Comparison of ENCODE assay signal across 1 cellular context in genomic region chr3:119498188-119498987, GRCh38.
TF ChIP-seq lines count a peak whose summit lies in the region.

Gene TIMMDC1 (plus strand): TSS chr3:119498547. CDS start chr3:119498734, 187 bp downstream.

TF ChIP-seq in K562, 482 proteins besides CTCF, POLR2A, EP300 and RAD21 (continued from another document and continues in another):
- TF ChIP-seq AFF1 (IDR thresholded peaks at IDR 0.05; ENCODE audit: low read depth in 1 of 2, partially characterized antibody in 2 of 2) (no peak), KDM5B (IDR thresholded peaks at IDR 0.05; ENCODE audit: insufficient replicate concordance, low read depth, low read length) (peak; percentile 61), JUNB (CRISPR knock-in tag; conservative IDR thresholded peaks at IDR 0.05) (no peak), ZEB2 (IDR thresholded peaks at IDR 0.05) (no peak), ZNF354B (CRISPR knock-in tag; IDR thresholded peaks at IDR 0.05) (no peak), TOE1 (IDR thresholded peaks at IDR 0.05; ENCODE audit: borderline replicate concordance) (peak; percentile 39; the same call in 1 of the 2 replicates), TOE1 (CRISPR knock-in tag; IDR thresholded peaks at IDR 0.05; ENCODE audit: borderline replicate concordance, low read depth) (no peak), CBX3 (IDR thresholded peaks at IDR 0.05; ENCODE audit: borderline replicate concordance in 1 of 2, low read length in 2 of 2) (peak in 1 of 2 experiments; percentile 35; a peak in 1 of 3 replicates), TFE3 (CRISPR knock-in tag; IDR thresholded peaks at IDR 0.05) (no peak), CGGBP1 (CRISPR knock-in tag; IDR thresholded peaks at IDR 0.05) (no peak), CREB3L1 (IDR thresholded peaks at IDR 0.05; ENCODE audit: borderline replicate concordance, low read depth) (peak; percentile 99), ZNF79 (CRISPR knock-in tag; IDR thresholded peaks at IDR 0.05; ENCODE audit: low read depth) (no peak), ZNF589 (CRISPR knock-in tag; IDR thresholded peaks at IDR 0.05; ENCODE audit: low read depth) (no peak), ZNF134 (CRISPR knock-in tag; conservative IDR thresholded peaks at IDR 0.05) (no peak), ZNF551 (CRISPR knock-in tag; IDR thresholded peaks at IDR 0.05) (no peak), MXD1 (CRISPR knock-in tag; IDR thresholded peaks at IDR 0.05; ENCODE audit: borderline replicate concordance, poor library complexity, severe bottlenecking) (no peak), TCF7L2 (IDR thresholded peaks at IDR 0.05; ENCODE audit: low read depth, low read length) (no peak), ZNF778 (CRISPR knock-in tag; IDR thresholded peaks at IDR 0.05) (no peak), ATF2 (CRISPR knock-in tag; IDR thresholded peaks at IDR 0.05) (no peak), NFIC (IDR thresholded peaks at IDR 0.05) (0 out of 2 replicates have a peak, but pooled peaks have one; percentile 6), FOXP4 (CRISPR knock-in tag; IDR thresholded peaks at IDR 0.05; ENCODE audit: borderline replicate concordance) (no peak), ZNF263 (CRISPR knock-in tag; IDR thresholded peaks at IDR 0.05; ENCODE audit: borderline replicate concordance) (0 out of 2 replicates have a peak, but pooled peaks have one; percentile 20), KDM1A (IDR thresholded peaks at IDR 0.05) (no peak), POLR2H (tag; IDR thresholded peaks at IDR 0.05; ENCODE audit: low read depth) (peak; percentile 69), ZNF316 (IDR thresholded peaks at IDR 0.05) (no peak), ZBTB7A (IDR thresholded peaks at IDR 0.05; ENCODE audit: borderline replicate concordance, control insufficient read depth, low read depth, low read length) (no peak), SREBF2 (CRISPR knock-in tag; IDR thresholded peaks at IDR 0.05) (no peak), HMG20A (CRISPR knock-in tag; conservative IDR thresholded peaks at IDR 0.05) (no peak), SP2 (IDR thresholded peaks at IDR 0.05; ENCODE audit: extremely low read depth, low read depth, low read length, poor library complexity, severe bottlenecking) (peak; percentile 41), ZNF232 (CRISPR knock-in tag; IDR thresholded peaks at IDR 0.05) (no peak), FOXA1 (IDR thresholded peaks at IDR 0.05; ENCODE audit: borderline replicate concordance) (no peak), JUND (IDR thresholded peaks at IDR 0.05; ENCODE audit: borderline replicate concordance, low read depth, low read length) (no peak; the same call in 1 of the 2 replicates), JUND (tag; IDR thresholded peaks at IDR 0.05; ENCODE audit: borderline replicate concordance, low read depth, low read length) (no peak; the same call in 2 of the 3 replicates), NCOA6 (IDR thresholded peaks at IDR 0.05) (no peak), NUFIP1 (IDR thresholded peaks at IDR 0.05; ENCODE audit: partially characterized antibody) (no peak), MLX (CRISPR knock-in tag; conservative IDR thresholded peaks at IDR 0.05) (no peak), RB1 (IDR thresholded peaks at IDR 0.05; ENCODE audit: low read depth) (0 out of 2 replicates have a peak, but pooled peaks have one; percentile 10), FIP1L1 (IDR thresholded peaks at IDR 0.05; ENCODE audit: low read depth, low read length, poor library complexity, severe bottlenecking) (no peak), ZBTB34 (CRISPR knock-in tag; IDR thresholded peaks at IDR 0.05) (no peak), KLF16 (IDR thresholded peaks at IDR 0.05) (no peak), ZNF449 (CRISPR knock-in tag; IDR thresholded peaks at IDR 0.05) (no peak), CLOCK (CRISPR knock-in tag; IDR thresholded peaks at IDR 0.05; ENCODE audit: borderline replicate concordance) (no peak), MAZ (CRISPR knock-in tag; conservative IDR thresholded peaks at IDR 0.05 in 1 of 2, IDR thresholded peaks at IDR 0.05 in 1 of 2) (peak; percentile 54 to 91; a peak in 3 of 4 replicates), ZNF764 (CRISPR knock-in tag; IDR thresholded peaks at IDR 0.05; ENCODE audit: low read depth) (no peak), BCOR (IDR thresholded peaks at IDR 0.05) (no peak; the same call in 1 of the 2 replicates)
